ENCODE assay signal across 12 cellular contexts in the genomic region with DNA sequence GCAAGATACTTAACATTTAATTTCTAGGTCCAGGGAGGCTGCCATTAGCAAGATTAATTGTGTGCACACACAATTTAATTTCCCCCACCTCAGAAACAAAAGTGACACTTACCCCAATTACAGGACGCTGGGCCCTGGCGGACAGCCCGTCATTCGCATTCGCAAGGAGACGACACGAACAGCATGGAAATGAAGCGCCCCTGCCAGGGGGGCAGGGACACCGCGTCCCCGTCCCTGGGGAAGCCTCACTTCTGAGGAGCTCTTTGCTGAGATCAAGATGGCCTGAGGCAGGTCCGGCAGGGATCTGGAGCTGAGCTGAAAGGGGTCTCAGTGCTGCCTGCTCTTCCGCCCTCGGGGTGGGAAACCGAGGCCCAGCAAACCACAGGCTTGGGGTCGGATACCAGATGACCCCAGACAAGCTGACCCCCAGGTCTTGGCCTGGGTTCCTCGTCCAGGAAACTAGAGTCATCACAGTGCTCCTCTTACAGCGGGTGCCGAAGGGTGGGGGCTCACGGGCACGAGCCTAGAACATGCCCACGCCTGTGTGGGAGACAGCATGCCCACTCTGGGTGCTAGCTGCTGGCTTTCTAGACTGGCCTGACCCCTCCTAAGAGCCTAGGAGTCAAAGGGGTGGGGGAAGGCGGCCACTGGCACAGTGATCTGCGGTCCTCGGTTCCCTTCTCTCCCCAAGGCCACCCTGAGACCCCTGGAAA.
DNase-seq lines count a peak whose midpoint lies in the region; ATAC-seq and TF ChIP-seq lines count a peak whose summit lies in the region.
"Had no signal": no experiment of that assay in that cellular context is flagged by ENCODE, and none has a peak within 500 bp of the region (broad histone marks: within the 10 kb centered on the region; RNA-seq: fewer than 3 reads in every experiment).

No MANE protein-coding gene starts in this region.

- TF ChIP-seq CTCF in RWPE2 (IDR thresholded peaks at IDR 0.05; ENCODE audit: poor library complexity, severe bottlenecking) (no peak), esophagus squamous epithelium (IDR thresholded peaks at IDR 0.05) (no peak)

- H3K4me3 ChIP-seq in RWPE2 (ENCODE audit: severe bottlenecking) (no peak overlapping the region), esophagus squamous epithelium (no peak overlapping the region)
- H3K4me3 ChIP-seq: MG63, testis had no signal

- H3K36me3 ChIP-seq in RWPE2 (ENCODE audit: low read depth) (no peaks in the 10 kb centered on the region), esophagus squamous epithelium (no peaks in the 10 kb centered on the region)
- H3K36me3 ChIP-seq: MG63 had no signal

- DNase-seq in NCI-H82 (lab: John Stamatoyannopoulos, UW) (peak; percentile 33), NCI-H82 treated with DMSO at 0.1 percent for 48 hours (lab: John Stamatoyannopoulos, UW; ENCODE audit: unreplicated experiment) (no peak), RWPE2 (ENCODE audit: low spot score) (no peak), hypothalamus (lab: John Stamatoyannopoulos, UW) (peak in 28 of 51 donors; percentile 15 to 70 (median 44)), putamen (ENCODE audit: low spot score) (peak; percentile 40), esophagus squamous epithelium (lab: John Stamatoyannopoulos, UW) (no peak)
- DNase-seq: activated CD4-positive, alpha-beta memory T cell treated with anti-CD3 and anti-CD28 coated beads, Interleukin-2, amount 10 ng/mL, durations not matched to agents 7 days and 5 days; T-helper 9 cell; testis had no signal

- H3K4me1 ChIP-seq in RWPE2 (ENCODE audit: insufficient read depth, poor library complexity, severe bottlenecking) (peaks cover 35% of the 10 kb centered on the region), esophagus squamous epithelium (peaks cover 0 to 24% (median 0%) of the 10 kb centered on the region in 3 donors)

- H3K27me3 ChIP-seq in RWPE2 (ENCODE audit: insufficient read depth, poor library complexity, severe bottlenecking), result no peaks in the 10 kb centered on the region
- no peaks in the 10 kb centered on the region for H3K27me3 ChIP-seq in esophagus squamous epithelium
- H3K27me3 ChIP-seq: MG63, testis had no signal

- peak overlapping the region; percentile 100 for H3K27ac ChIP-seq in RWPE2 (ENCODE audit: poor library complexity, severe bottlenecking)
- no peak overlapping the region for H3K27ac ChIP-seq in esophagus squamous epithelium
- H3K27ac ChIP-seq: testis had no signal

- H3K9me3 ChIP-seq in RWPE2 (ENCODE audit: severe bottlenecking), result no peaks in the 10 kb centered on the region
- H3K9me3 ChIP-seq in esophagus squamous epithelium, result no peaks in the 10 kb centered on the region
- H3K9me3 ChIP-seq: MG63, testis had no signal

- no peak for TF ChIP-seq POLR2A in esophagus squamous epithelium (IDR thresholded peaks at IDR 0.05)

- intact Hi-C loops in esophagus squamous epithelium (cut with DNase I), result no loop called here

- ATAC-seq in RWPE2 (ENCODE audit: low read depth) (no peak), GM18909 (IDR thresholded peaks at IDR 0.05; ENCODE audit: poor library complexity, unreplicated experiment) (no peak), GM18870 (IDR thresholded peaks at IDR 0.05; ENCODE audit: unreplicated experiment) (no peak)

- WGBS in esophagus squamous epithelium, 2 donors, result 85% methylated on average over 14 of the region's 25 CpGs; no CpG with 5 or more reads in 1 of the 2 donors

Comparison
In these comparisons a context has a peak if more than half of its experiments do, and no peak if none do; other contexts are left out.
1. DNase-seq: peak in NCI-H82 (single experiment), hypothalamus (28 of 51) and putamen (single experiment); none in NCI-H82 treated with DMSO at 0.1 percent for 48 hours (single experiment), RWPE2 (single experiment) and esophagus squamous epithelium (single experiment).